ENCODE assay signal across 16 cellular contexts in the genomic region with DNA sequence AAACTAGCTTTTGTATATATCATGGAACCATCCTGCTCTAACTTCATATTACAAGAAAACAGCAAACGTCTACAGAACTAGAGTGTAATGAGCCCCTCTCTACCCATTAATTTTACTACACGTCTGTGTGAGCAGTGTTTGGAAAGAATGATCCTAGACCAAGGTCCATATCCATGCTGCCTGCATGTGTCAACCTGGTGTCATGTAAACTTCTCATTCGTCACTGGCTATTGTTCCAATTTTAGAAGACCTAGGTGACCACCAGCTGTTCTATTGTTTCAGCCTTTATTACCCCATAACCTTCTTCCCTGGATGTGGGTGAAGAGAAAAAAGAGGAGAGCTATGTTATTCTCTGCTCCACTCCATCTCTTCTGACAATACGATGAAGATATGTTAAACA.
"Had no signal": no experiment of that assay in that cellular context is flagged by ENCODE, and none has a peak within 500 bp of the region (broad histone marks: within the 10 kb centered on the region; RNA-seq: fewer than 3 reads in every experiment).

No MANE protein-coding gene starts in this region.

- H3K4me1 ChIP-seq: ascending aorta, breast epithelium had no signal

- DNase-seq: activated CD4-positive, alpha-beta T cell treated with anti-CD3 and anti-CD28 coated beads, Interleukin-2, amount 50 U/mL, for 4 hours; activated naive CD4-positive, alpha-beta T cell treated with Interleukin-2 at 50 U/mL for 16 hours; activated T-cell treated with anti-CD3 and anti-CD28 coated beads for 4 hours; dorsolateral prefrontal cortex; left ventricle myocardium inferior; mesenchymal stem cell; right cardiac atrium; stomach; SW 1271 had no signal

- H3K36me3 ChIP-seq: breast epithelium had no signal

- H3K27me3 ChIP-seq: ascending aorta, breast epithelium, dorsolateral prefrontal cortex, gastroesophageal sphincter, stomach had no signal

- ATAC-seq: activated CD4-positive, CD25-positive, alpha-beta regulatory T cell treated with anti-CD3 and anti-CD28 coated beads, Interleukin-2, amount 50 U/mL, for 24 hours; gastroesophageal sphincter; right cardiac atrium had no signal

- H3K27ac ChIP-seq: ascending aorta, breast epithelium, gastroesophageal sphincter, left ventricle myocardium inferior, stomach had no signal

- H3K9me3 ChIP-seq: ascending aorta, breast epithelium, gastroesophageal sphincter, left ventricle myocardium inferior, stomach had no signal

- FAIRE-seq: endometrium, keratinocyte had no signal

- H3K4me3 ChIP-seq: ascending aorta, breast epithelium, dorsolateral prefrontal cortex, gastroesophageal sphincter, left ventricle myocardium inferior, stomach had no signal

- H3K27me3 Mint-ChIP-seq: progenitor cell of endocrine pancreas had no signal
